Comparison of ENCODE assay signal across 1 cellular context in genomic region chr17:62875296-62875695, GRCh38.
TF ChIP-seq lines count a peak whose summit lies in the region.

No MANE protein-coding gene starts in this region.

TF ChIP-seq in GM23338, 12 proteins besides CTCF, POLR2A, EP300 and RAD21 (continued from another document):
- TF ChIP-seq ZNF462 (CRISPR knock-in tag; IDR thresholded peaks at IDR 0.05) (no peak), JUNB (IDR thresholded peaks at IDR 0.05; ENCODE audit: unreplicated experiment) (no peak), ZNF114 (CRISPR knock-in tag; IDR thresholded peaks at IDR 0.05) (no peak), NANOG (IDR thresholded peaks at IDR 0.05; ENCODE audit: borderline replicate concordance) (no peak), POLR2AphosphoS5 (IDR thresholded peaks at IDR 0.05; ENCODE audit: low read depth) (no peak), STAT1 (IDR thresholded peaks at IDR 0.05; ENCODE audit: unreplicated experiment) (no peak), ETS1 (IDR thresholded peaks at IDR 0.05) (no peak), EZH2phosphoT487 (IDR thresholded peaks at IDR 0.05; ENCODE audit: unreplicated experiment) (no peak)
TF ChIP-seq in GM23338: peak in this region for 0.
